In the genomic region with DNA sequence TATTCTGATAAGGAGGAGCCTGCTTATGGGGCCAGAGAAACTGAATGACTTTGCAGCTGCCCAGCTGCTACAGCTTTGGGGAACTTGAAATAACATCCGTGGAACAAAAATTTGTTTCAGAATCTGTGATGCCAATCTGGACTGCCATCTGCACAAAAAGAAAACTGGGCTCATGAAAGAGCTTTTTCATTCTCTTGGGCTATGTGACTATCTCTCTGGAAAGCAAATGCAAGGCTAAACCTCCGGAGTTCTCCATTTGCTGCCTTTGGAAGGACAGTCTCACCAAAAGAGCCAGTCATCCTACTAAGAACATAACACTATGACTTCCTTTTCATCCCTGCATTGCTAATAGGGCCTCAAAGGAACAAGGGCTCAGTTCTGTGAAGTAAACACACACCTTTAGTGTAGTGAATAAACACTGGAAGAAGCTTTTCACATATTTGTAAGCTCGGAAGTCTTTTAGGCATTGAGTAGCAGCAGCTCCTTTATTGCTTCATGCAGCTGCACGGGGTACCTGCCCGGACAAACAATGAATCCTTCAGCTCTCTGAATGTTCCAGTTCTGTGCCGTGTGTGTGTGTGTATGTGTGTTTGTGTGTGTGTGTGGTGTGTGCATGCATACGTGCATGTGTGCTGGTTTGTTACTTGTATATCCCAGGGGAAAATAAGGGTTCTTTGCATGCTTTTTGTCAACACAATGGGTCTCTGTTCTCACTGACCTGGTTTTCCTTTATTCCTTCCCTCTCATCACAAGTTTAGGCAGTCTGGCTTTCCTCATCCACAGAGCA, we compare ENCODE assay signal across 10 cellular contexts.
DNase-seq lines count a peak whose midpoint lies in the region; ATAC-seq and TF ChIP-seq lines count a peak whose summit lies in the region.
"Had no signal": no experiment of that assay in that cellular context is flagged by ENCODE, and none has a peak within 500 bp of the region (broad histone marks: within the 10 kb centered on the region; RNA-seq: fewer than 3 reads in every experiment).

No MANE protein-coding gene starts in this region.

- DNase-seq in T-helper 17 cell (no peak), lower lobe of right lung (no peak), SK-N-SH (no peak), cortex of kidney (lab: John Stamatoyannopoulos, UW) (no peak), AG20443 (ENCODE audit: low spot score) (no peak), SKM-1 (lab: John Stamatoyannopoulos, UW; ENCODE audit: unreplicated experiment) (no peak)
- DNase-seq: activated CD8-positive, alpha-beta memory T cell treated with anti-CD3 and anti-CD28 coated beads for 24 hours had no signal

- H3K27me3 ChIP-seq in DOHH2 (ENCODE audit: control insufficient read depth, low read length) (no peaks in the 10 kb centered on the region), lower lobe of right lung (ENCODE audit: low read depth) (no peaks in the 10 kb centered on the region), SK-N-SH (ENCODE audit: insufficient read depth) (no peaks in the 10 kb centered on the region)
- H3K27me3 ChIP-seq: gastroesophageal sphincter had no signal

- whole genome bisulfite sequencing in SK-N-SH (ENCODE audit: low lambda C conversion rate) = 69% methylated on average over 7 of the region's 7 CpGs

- H3K4me3 Mint-ChIP-seq in T-helper 17 cell = peak overlapping the region; percentile 36

- H3F3A ChIP-seq in DOHH2 (ENCODE audit: control insufficient read depth, insufficient read depth) = no peaks in the 10 kb centered on the region
- H3F3A ChIP-seq in SK-N-SH (replicated peaks; ENCODE audit: insufficient read depth) = no peaks in the 10 kb centered on the region

- POLR2A ChIA-PET in SK-N-SH (lab: Yijun Ruan, JAX) = interaction anchor here (0.6 kb wide), 1 partner anchor 1674 kb away, joined by 3 read pairs; no protein-coding TSS in a partner anchor

- no peaks in the 10 kb centered on the region for H3K79me2 ChIP-seq in DOHH2 (ENCODE audit: control insufficient read depth, low read length)
- H3K79me2 ChIP-seq in SK-N-SH (ENCODE audit: insufficient read depth) = no peaks in the 10 kb centered on the region

- no peak for TF ChIP-seq EP300 in SK-N-SH (IDR thresholded peaks at IDR 0.05; ENCODE audit: borderline replicate concordance in 1 of 2, low read depth in 1 of 2, low read length in 1 of 2)

- intact Hi-C loops in lower lobe of right lung (cut with DNase I) = no loop called here

- H4K20me1 ChIP-seq in DOHH2 (ENCODE audit: control insufficient read depth, insufficient read depth, low read depth, low read length) (no peaks in the 10 kb centered on the region), SK-N-SH (ENCODE audit: insufficient read depth) (no peaks in the 10 kb centered on the region)

- CTCF ChIA-PET in SK-N-SH (lab: Yijun Ruan, JAX) = interaction anchor here (0.6 to 2.0 kb wide), 3 partner anchors 11 to 168 kb away, joined by 3 to 6 read pairs (median 3); no protein-coding TSS in a partner anchor

- H3K27me3 Mint-ChIP-seq in T-helper 17 cell = no peaks in the 10 kb centered on the region

- no peak overlapping the region for H2AFZ ChIP-seq in SK-N-SH (ENCODE audit: low read depth)

- H3K4me3 ChIP-seq in DOHH2 (ENCODE audit: low read length) (no peak overlapping the region), lower lobe of right lung (no peak overlapping the region), SK-N-SH (ENCODE audit: low read depth in 2 of 2, low read length in 1 of 2) (no peak overlapping the region)
- H3K4me3 ChIP-seq: gastroesophageal sphincter had no signal

- H3K36me3 ChIP-seq in DOHH2 (ENCODE audit: control insufficient read depth, low read length) (no peaks in the 10 kb centered on the region), lower lobe of right lung (no peaks in the 10 kb centered on the region), SK-N-SH (replicated peaks in 1 of 2; ENCODE audit: control insufficient read depth in 1 of 2, insufficient read depth in 2 of 2, low read length in 1 of 2) (no peaks in the 10 kb centered on the region)
- H3K36me3 ChIP-seq: gastroesophageal sphincter had no signal

- H3K4me1 Mint-ChIP-seq in T-helper 17 cell = peaks cover 58% of the 10 kb centered on the region

- H3K4me2 ChIP-seq in DOHH2 (ENCODE audit: low read length) (peak overlapping the region; percentile 43), SK-N-SH (no peak overlapping the region)

- ATAC-seq in GM21528 (IDR thresholded peaks at IDR 0.05; ENCODE audit: low FRiP score, unreplicated experiment) (peak; percentile 27), T-helper 17 cell (no peak), lower lobe of right lung (peak; percentile 48 to 65)
- ATAC-seq: gastroesophageal sphincter had no signal

- H3K9me2 ChIP-seq in DOHH2 (replicated peaks; ENCODE audit: control insufficient read depth, low read length) (no peaks in the 10 kb centered on the region), SK-N-SH (no peaks in the 10 kb centered on the region)

- peak overlapping the region; percentile 83 for H3K27ac Mint-ChIP-seq in T-helper 17 cell

- TF ChIP-seq RAD21 in SK-N-SH (IDR thresholded peaks at IDR 0.05; ENCODE audit: low read length) = no peak

- no peak for TF ChIP-seq CTCF in DOHH2 (IDR thresholded peaks at IDR 0.05; ENCODE audit: low read depth, low read length, poor library complexity, severe bottlenecking)
- TF ChIP-seq CTCF in lower lobe of right lung (IDR thresholded peaks at IDR 0.05) = no peak
- no peak for TF ChIP-seq CTCF in SK-N-SH (IDR thresholded peaks at IDR 0.05)

- H3K9me3 ChIP-seq in DOHH2 (ENCODE audit: control insufficient read depth, insufficient read depth, low read length) (no peaks in the 10 kb centered on the region), T-helper 17 cell (ENCODE audit: control insufficient read depth, low read length, poor library complexity, severe bottlenecking) (no peaks in the 10 kb centered on the region), lower lobe of right lung (no peaks in the 10 kb centered on the region), SK-N-SH (no peaks in the 10 kb centered on the region)
- H3K9me3 ChIP-seq: gastroesophageal sphincter had no signal

- no peaks in the 10 kb centered on the region for H3K36me3 Mint-ChIP-seq in T-helper 17 cell (ENCODE audit: low read depth)

- no peak overlapping the region for H3K9ac ChIP-seq in SK-N-SH

- H3K4me1 ChIP-seq in DOHH2 (ENCODE audit: control insufficient read depth, low read length) (peaks cover 35% of the 10 kb centered on the region), lower lobe of right lung (peaks cover 66% of the 10 kb centered on the region), SK-N-SH (ENCODE audit: control insufficient read depth in 1 of 2, insufficient read depth in 2 of 2, low read depth in 1 of 2, low read length in 1 of 2) (peaks cover 6 to 24% of the 10 kb centered on the region in 2 experiments; a peak in 2 of 4 replicates)

- 0 out of 2 replicates have a peak overlapping the region, but pooled peaks have one; percentile 16 for H3K27ac ChIP-seq in DOHH2 (ENCODE audit: low read depth, low read length)
- H3K27ac ChIP-seq in lower lobe of right lung = peak overlapping the region; percentile 37
- H3K27ac ChIP-seq in SK-N-SH (ENCODE audit: low read depth in 2 of 2, low read length in 1 of 2) = peak overlapping the region in 1 of 2 experiments; percentile 53; a peak in 1 of 4 replicates
- H3K27ac ChIP-seq: gastroesophageal sphincter had no signal

TF ChIP-seq in SK-N-SH, 30 proteins besides CTCF, POLR2A, EP300 and RAD21 (continues in another document):
- TF ChIP-seq SIN3A (IDR thresholded peaks at IDR 0.05; ENCODE audit: borderline replicate concordance, low read depth, low read length) (no peak), TEAD4 (IDR thresholded peaks at IDR 0.05; ENCODE audit: borderline replicate concordance, insufficient read depth) (no peak), SMC3 (IDR thresholded peaks at IDR 0.05; ENCODE audit: low read depth, low read length) (no peak), RXRA (IDR thresholded peaks at IDR 0.05; ENCODE audit: borderline replicate concordance, low read depth) (no peak), FOXM1 (IDR thresholded peaks at IDR 0.05; ENCODE audit: low read depth) (no peak), POLR2AphosphoS5 (IDR thresholded peaks at IDR 0.05; ENCODE audit: low read depth, low read length) (no peak), FOXJ3 (CRISPR knock-in tag; IDR thresholded peaks at IDR 0.05) (no peak), NRF1 (IDR thresholded peaks at IDR 0.05; ENCODE audit: low read depth, low read length) (no peak), GATA2 (CRISPR knock-in tag; IDR thresholded peaks at IDR 0.05) (no peak), RCOR1 (IDR thresholded peaks at IDR 0.05; ENCODE audit: low read length) (no peak)
- TF ChIP-seq, protein P1, sequence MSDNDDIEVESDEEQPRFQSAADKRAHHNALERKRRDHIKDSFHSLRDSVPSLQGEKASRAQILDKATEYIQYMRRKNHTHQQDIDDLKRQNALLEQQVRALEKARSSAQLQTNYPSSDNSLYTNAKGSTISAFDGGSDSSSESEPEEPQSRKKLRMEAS (IDR thresholded peaks at IDR 0.05; ENCODE audit: low read depth) = no peak
- TF ChIP-seq, protein P2, sequence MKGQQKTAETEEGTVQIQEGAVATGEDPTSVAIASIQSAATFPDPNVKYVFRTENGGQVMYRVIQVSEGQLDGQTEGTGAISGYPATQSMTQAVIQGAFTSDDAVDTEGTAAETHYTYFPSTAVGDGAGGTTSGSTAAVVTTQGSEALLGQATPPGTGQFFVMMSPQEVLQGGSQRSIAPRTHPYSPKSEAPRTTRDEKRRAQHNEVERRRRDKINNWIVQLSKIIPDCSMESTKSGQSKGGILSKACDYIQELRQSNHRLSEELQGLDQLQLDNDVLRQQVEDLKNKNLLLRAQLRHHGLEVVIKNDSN (IDR thresholded peaks at IDR 0.05; ENCODE audit: borderline replicate concordance, low read depth) = no peak
- TF ChIP-seq, protein P3, sequence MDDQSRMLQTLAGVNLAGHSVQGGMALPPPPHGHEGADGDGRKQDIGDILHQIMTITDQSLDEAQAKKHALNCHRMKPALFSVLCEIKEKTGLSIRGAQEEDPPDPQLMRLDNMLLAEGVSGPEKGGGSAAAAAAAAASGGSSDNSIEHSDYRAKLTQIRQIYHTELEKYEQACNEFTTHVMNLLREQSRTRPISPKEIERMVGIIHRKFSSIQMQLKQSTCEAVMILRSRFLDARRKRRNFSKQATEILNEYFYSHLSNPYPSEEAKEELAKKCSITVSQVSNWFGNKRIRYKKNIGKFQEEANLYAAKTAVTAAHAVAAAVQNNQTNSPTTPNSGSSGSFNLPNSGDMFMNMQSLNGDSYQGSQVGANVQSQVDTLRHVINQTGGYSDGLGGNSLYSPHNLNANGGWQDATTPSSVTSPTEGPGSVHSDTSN (IDR thresholded peaks at IDR 0.05) = no peak
- TF ChIP-seq, protein P4, sequence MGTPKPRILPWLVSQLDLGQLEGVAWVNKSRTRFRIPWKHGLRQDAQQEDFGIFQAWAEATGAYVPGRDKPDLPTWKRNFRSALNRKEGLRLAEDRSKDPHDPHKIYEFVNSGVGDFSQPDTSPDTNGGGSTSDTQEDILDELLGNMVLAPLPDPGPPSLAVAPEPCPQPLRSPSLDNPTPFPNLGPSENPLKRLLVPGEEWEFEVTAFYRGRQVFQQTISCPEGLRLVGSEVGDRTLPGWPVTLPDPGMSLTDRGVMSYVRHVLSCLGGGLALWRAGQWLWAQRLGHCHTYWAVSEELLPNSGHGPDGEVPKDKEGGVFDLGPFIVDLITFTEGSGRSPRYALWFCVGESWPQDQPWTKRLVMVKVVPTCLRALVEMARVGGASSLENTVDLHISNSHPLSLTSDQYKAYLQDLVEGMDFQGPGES (IDR thresholded peaks at IDR 0.05; ENCODE audit: low read depth, low read length) = no peak
